8 cellular contexts compared by ENCODE assay signal in genomic region chr7:23105086-23105643, GRCh38. TPM values are rescaled to one million over a fixed set of nuclear protein-coding genes. Genes with fewer than 3 reads are reported as not detected.
DNase-seq lines count a peak whose midpoint lies in the region; ATAC-seq and TF ChIP-seq lines count a peak whose summit lies in the region.

No MANE protein-coding gene starts in this region.

- 1 to 2% methylated on average over 19 of the region's 19 CpGs for WGBS in GM23248 (ENCODE audit: low coverage in 1 of 2, low lambda C conversion rate in 2 of 2, missing lambda C conversion rate in 2 of 2), 2 experiments
- WGBS in mesodermal cell (ENCODE audit: insufficient coverage in 2 of 2), 2 experiments, result 3 to 4% methylated on average over 18 of the region's 19 CpGs
- WGBS in aorta, 2 donors, result 1% methylated on average over 19 of the region's 19 CpGs

- TF ChIP-seq CTCF in Loucy (conservative IDR thresholded peaks at IDR 0.05; ENCODE audit: low read length) (no peak), MCF 10A (IDR thresholded peaks at IDR 0.05; ENCODE audit: unreplicated experiment) (no peak)

- H3K27me3 ChIP-seq in GM23248 (replicated peaks; ENCODE audit: insufficient read depth) (no peaks in the 10 kb centered on the region), Loucy (ENCODE audit: insufficient read depth, low read length, poor library complexity, severe bottlenecking) (no peaks in the 10 kb centered on the region), aorta (ENCODE audit: control insufficient read depth in 1 of 2, insufficient read depth in 2 of 2, low read length in 1 of 2) (no peaks in the 10 kb centered on the region)

- H4K20me1 ChIP-seq in GM23248 (ENCODE audit: insufficient read depth), result no peaks in the 10 kb centered on the region
- H4K20me1 ChIP-seq in Loucy (ENCODE audit: insufficient read depth, low read length, poor library complexity, severe bottlenecking), result peaks cover 16% of the 10 kb centered on the region

- no peaks in the 10 kb centered on the region for H3K27me3 Mint-ChIP-seq in MCF 10A (ENCODE audit: insufficient read depth, unreplicated experiment)

- H3K27ac Mint-ChIP-seq in MCF 10A (ENCODE audit: low read depth, unreplicated experiment), result peak overlapping the region; percentile 96

- H3F3A ChIP-seq in GM23248 (ENCODE audit: insufficient read depth), result 0 out of 2 replicates have a peak, but pooled peaks cover 8% of the 10 kb centered on the region
- H3F3A ChIP-seq in Loucy (ENCODE audit: low read depth), result peaks cover 3% of the 10 kb centered on the region; the same call in 1 of the 2 replicates

- H3K4me1 Mint-ChIP-seq in MCF 10A (ENCODE audit: insufficient read depth, unreplicated experiment), result peaks cover 34% of the 10 kb centered on the region

- in situ Hi-C loops in GM23248 (cut with MboI), result no loop called here

- intact Hi-C loops in MCF 10A (cut with micrococcal nuclease), result loop anchor here (1.0 kb wide), 1 partner anchor 77 kb away; the partner anchor contains the start of gene NUP42
- intact Hi-C loops in aorta (cut with DNase I), result loop anchor here (2.0 to 10.0 kb wide), 3 partner anchors 77 to 140 kb away; partner anchors contain the start of genes NUP42 (in 2 of the 2) and GPNMB (in 1 of the 2)

- peak overlapping the region; percentile 94 for H3K4me3 Mint-ChIP-seq in MCF 10A (ENCODE audit: unreplicated experiment)

- peaks cover 39% of the 10 kb centered on the region for H3K79me2 ChIP-seq in GM23248 (ENCODE audit: insufficient read depth)
- H3K79me2 ChIP-seq in Loucy (ENCODE audit: insufficient read depth, low read length), result peaks cover 40% of the 10 kb centered on the region

- DNase-seq in GM23248 (peak; percentile 35), MCF 10A (ENCODE audit: unreplicated experiment) (no peak), aorta (no peak), amniotic stem cell (lab: John Stamatoyannopoulos, UW) (no peak), GDM1 (lab: John Stamatoyannopoulos, UW) (no peak)

- H3K36me3 Mint-ChIP-seq in MCF 10A (ENCODE audit: insufficient read depth, unreplicated experiment), result no peaks in the 10 kb centered on the region

- BruUV-seq in MCF 10A (replicated peaks; lab: Mats Ljungman, UMichigan), result TSS peak; percentile 73

- H2AFZ ChIP-seq in GM23248 (peak overlapping the region; percentile 99), Loucy (ENCODE audit: low read length) (peak overlapping the region; percentile 100)

- H3K36me3 ChIP-seq in GM23248 (ENCODE audit: low read depth) (no peaks in the 10 kb centered on the region), Loucy (ENCODE audit: insufficient read depth, low read length) (no peaks in the 10 kb centered on the region), mesodermal cell (ENCODE audit: control insufficient read depth, insufficient read depth, low read length) (peaks cover 7% of the 10 kb centered on the region), aorta (ENCODE audit: control insufficient read depth in 1 of 2, insufficient read depth in 2 of 2, low read length in 1 of 2) (no peaks in the 10 kb centered on the region)

- H3K27ac ChIP-seq in GM23248 (no peak overlapping the region), mesodermal cell (ENCODE audit: low read depth, low read length, severe bottlenecking) (no peak overlapping the region), aorta (ENCODE audit: low read depth in 1 of 2, low read length in 2 of 2) (no peak overlapping the region)

- H3K9me2 ChIP-seq in GM23248 (ENCODE audit: insufficient read depth), result no peaks in the 10 kb centered on the region
- H3K9me2 ChIP-seq in Loucy (replicated peaks; ENCODE audit: low read depth, low read length), result no peaks in the 10 kb centered on the region

- H3K4me3 ChIP-seq in GM23248 (peak overlapping the region; percentile 95), Loucy (ENCODE audit: low read length, poor library complexity, severe bottlenecking) (peak overlapping the region; percentile 94), mesodermal cell (ENCODE audit: extremely low read depth, insufficient read depth, low read length, poor library complexity, severe bottlenecking) (peak overlapping the region; percentile 91), aorta (ENCODE audit: low read length in 2 of 2) (peak overlapping the region; percentile 59 to 88)

- H3K9me3 Mint-ChIP-seq in MCF 10A (ENCODE audit: unreplicated experiment), result no peaks in the 10 kb centered on the region

- peak; percentile 29 for ATAC-seq in GM18502 (IDR thresholded peaks at IDR 0.05; ENCODE audit: poor library complexity, unreplicated experiment)
- no peak for ATAC-seq in aorta (ENCODE audit: low FRiP score)

- peak overlapping the region; percentile 92 for H3K9ac ChIP-seq in GM23248
- H3K9ac ChIP-seq in Loucy (ENCODE audit: low read depth, low read length, poor library complexity, severe bottlenecking), result peak overlapping the region; percentile 83

- POLR2A ChIA-PET in MCF 10A (lab: Yijun Ruan, JAX), result interaction anchor here (0.7 to 4.6 kb wide), 24 partner anchors 8 to 492 kb away, joined by 3 to 99 read pairs (median 6); partner anchors contain the start of genes CCDC126, NUP42 and TOMM7

- no peaks in the 10 kb centered on the region for H3K9me3 ChIP-seq in GM23248 (ENCODE audit: low read depth)
- no peaks in the 10 kb centered on the region; the same call in 1 of the 2 replicates for H3K9me3 ChIP-seq in Loucy (ENCODE audit: insufficient read depth, low read depth, low read length)
- H3K9me3 ChIP-seq in mesodermal cell (ENCODE audit: control insufficient read depth, low read length), result peaks cover 5% of the 10 kb centered on the region
- no peaks in the 10 kb centered on the region for H3K9me3 ChIP-seq in aorta (ENCODE audit: control insufficient read depth, low read length)

- H3K4me1 ChIP-seq in GM23248 (ENCODE audit: insufficient read depth) (peaks cover 18% of the 10 kb centered on the region), Loucy (ENCODE audit: insufficient read depth, low read length, poor library complexity, severe bottlenecking) (peaks cover 42% of the 10 kb centered on the region), mesodermal cell (ENCODE audit: control insufficient read depth, insufficient read depth, low read length, poor library complexity, severe bottlenecking) (no peaks in the 10 kb centered on the region), aorta (ENCODE audit: control insufficient read depth in 1 of 2, insufficient read depth in 2 of 2, low read length in 2 of 2) (peaks cover 0 to 5% of the 10 kb centered on the region in 2 donors)

- CTCF ChIA-PET in MCF 10A (lab: Yijun Ruan, JAX), result interaction anchor here (0.7 to 2.0 kb wide), 8 partner anchors 18 to 546 kb away, joined by 3 to 14 read pairs (median 6); no protein-coding TSS in a partner anchor

- H3K4me2 ChIP-seq in GM23248 (ENCODE audit: unreplicated experiment), result peak overlapping the region; percentile 88
- peak overlapping the region; percentile 93 for H3K4me2 ChIP-seq in Loucy (ENCODE audit: low read depth, low read length, poor library complexity, severe bottlenecking)

RNA-seq across cellular contexts. Expression of gene KLHL7, which starts 0.4 kb away (rescaled TPM):
- total RNA-seq in GM23248 (2014; rRNA removed; shearing (Covaris generic)), result 34.9 and 57.7 TPM in 2 replicates
- 33.9 and 39.6 TPM in 2 replicates for polyA plus RNA-seq in GM23248 (2016; fragmentation: Nextera tagmentation; extraction: Ambion mirVana)
- 17.9 and 19.1 TPM in 2 replicates for total RNA-seq in MCF 10A (2022)
- polyA plus RNA-seq in mesodermal cell (2013, experiment 1 of 2), result 85.0 TPM
- polyA plus RNA-seq in mesodermal cell (2013, experiment 2 of 2), result 79.4 TPM
- total RNA-seq in aorta, result 10 to 100 TPM; 21.0 to 23.0 TPM
- polyA plus RNA-seq in aorta, result 10 to 100 TPM; 10.5 to 18.7 TPM
